ENCODE assay signal across 1 cellular context in the genomic region with DNA sequence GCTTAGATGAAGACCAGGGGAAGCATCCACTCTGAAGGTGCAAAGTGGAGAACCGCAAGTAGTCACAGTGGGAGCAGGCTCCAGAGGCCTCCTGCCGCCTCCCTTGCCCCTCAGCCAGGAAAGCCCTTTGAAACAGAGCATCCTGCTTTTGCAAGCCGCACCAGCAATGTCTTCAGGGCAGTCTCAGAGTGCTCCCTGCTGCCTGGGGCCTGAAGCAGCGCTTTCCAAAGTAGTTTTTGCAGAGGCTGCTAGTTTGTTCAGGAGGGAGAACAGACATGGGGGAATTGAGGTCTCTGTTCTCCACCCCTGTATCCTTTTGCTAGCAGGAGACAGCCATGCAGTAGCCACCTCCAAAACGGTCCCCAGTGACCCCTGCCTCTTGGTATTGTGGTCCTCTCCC.
TF ChIP-seq lines count a peak whose summit lies in the region.

No MANE protein-coding gene starts in this region.

TF ChIP-seq in GM23338, 12 proteins besides CTCF, POLR2A, EP300 and RAD21 (continued from another document):
- no peak for TF ChIP-seq EZH2 (IDR thresholded peaks at IDR 0.05; ENCODE audit: low read depth, unreplicated experiment)
